8 cellular contexts compared by ENCODE assay signal in genomic region chr22:50243704-50244419, GRCh38. TPM values are rescaled to one million over a fixed set of nuclear protein-coding genes. Genes with fewer than 3 reads are reported as not detected.
A peak's percentile ranks its signal among the peaks of the same experiment; 100 is the strongest.
DNase-seq lines count a peak whose midpoint lies in the region; ATAC-seq and TF ChIP-seq lines count a peak whose summit lies in the region.

No MANE protein-coding gene starts in this region.

- peak overlapping the region; percentile 98 for H3K4me3 ChIP-seq in AG04450 (ENCODE audit: low read depth, low read length)
- H3K4me3 ChIP-seq in HFF-Myc (replicated peaks; ENCODE audit: low read depth, low read length) = peak overlapping the region; percentile 95
- peak overlapping the region; percentile 76 to 93 for H3K4me3 ChIP-seq in left lung
- H3K4me3 ChIP-seq in transverse colon = peak overlapping the region; percentile 66 to 92 (median 89)

- H3K27me3 Mint-ChIP-seq in activated naive CD8-positive, alpha-beta T cell treated with anti-CD3 and anti-CD28 coated beads, Interleukin-2, amount 50 U/mL, for 24 hours = no peaks in the 10 kb centered on the region

- 4% methylated on average over 27 of the region's 27 CpGs; no CpG with 5 or more reads in 1 of the 2 donors for WGBS in transverse colon (ENCODE audit: low coverage in 1 of 2), 2 donors

- CTCF ChIA-PET in AG04450 (lab: Charles Lee) = interaction anchor here (1.0 to 2.6 kb wide), 4 partner anchors 24 to 122 kb away, joined by 3 to 14 read pairs (median 8); no protein-coding TSS in a partner anchor

- intact Hi-C loops in left lung (cut with DNase I) (no loop called here), transverse colon (cut with DNase I; ENCODE audit: low total_unique reads) (no loop called here)

- H3K36me3 ChIP-seq in left lung (peaks cover 0 to 41% of the 10 kb centered on the region in 2 donors), transverse colon (no peaks in the 10 kb centered on the region)

- H3K27ac Mint-ChIP-seq in activated naive CD8-positive, alpha-beta T cell treated with anti-CD3 and anti-CD28 coated beads, Interleukin-2, amount 50 U/mL, for 24 hours = peak overlapping the region; percentile 100

- ATAC-seq in activated naive CD8-positive, alpha-beta T cell treated with anti-CD3 and anti-CD28 coated beads, Interleukin-2, amount 50 U/mL, for 24 hours = no peak
- ATAC-seq in left lung = no peak

- no peak for DNase-seq in AG04450 (ENCODE audit: low read depth, low spot score)
- DNase-seq in HFF-Myc (ENCODE audit: extremely low read depth, low read depth) = no peak
- DNase-seq in activated naive CD8-positive, alpha-beta T cell treated with anti-CD3 and anti-CD28 coated beads, Interleukin-2, amount 50 U/mL, for 24 hours = no peak
- DNase-seq in left lung = no peak
- no peak for DNase-seq in transverse colon
- no peak for DNase-seq in putamen (ENCODE audit: low spot score)
- DNase-seq in dedifferentiated amniotic fluid mesenchymal stem cell (ENCODE audit: extremely low spot score) = no peak
- no peak for DNase-seq in DMS79 (lab: John Stamatoyannopoulos, UW)

- peaks cover 27 to 70% of the 10 kb centered on the region in 2 donors for H3K4me1 ChIP-seq in left lung
- H3K4me1 ChIP-seq in transverse colon = peaks cover 34 to 56% (median 43%) of the 10 kb centered on the region in 4 donors

- H3K27ac ChIP-seq in AG04450 (ENCODE audit: low read depth, low read length) (peak overlapping the region; percentile 77), left lung (peak overlapping the region; percentile 82 to 90), transverse colon (peak overlapping the region; percentile 93 to 95 (median 94))

- no peaks in the 10 kb centered on the region for H3K9me3 Mint-ChIP-seq in activated naive CD8-positive, alpha-beta T cell treated with anti-CD3 and anti-CD28 coated beads, Interleukin-2, amount 50 U/mL, for 24 hours

- peaks cover 33% of the 10 kb centered on the region for H3K4me1 Mint-ChIP-seq in activated naive CD8-positive, alpha-beta T cell treated with anti-CD3 and anti-CD28 coated beads, Interleukin-2, amount 50 U/mL, for 24 hours

- peaks cover 6% of the 10 kb centered on the region for H3K36me3 Mint-ChIP-seq in activated naive CD8-positive, alpha-beta T cell treated with anti-CD3 and anti-CD28 coated beads, Interleukin-2, amount 50 U/mL, for 24 hours (ENCODE audit: low read depth)

- TF ChIP-seq CTCF in AG04450 (IDR thresholded peaks at IDR 0.05; ENCODE audit: low read depth, low read length) (no peak), HFF-Myc (IDR thresholded peaks at IDR 0.05; ENCODE audit: low read depth, low read length, missing control alignments) (no peak), left lung (IDR thresholded peaks at IDR 0.05) (no peak), transverse colon (IDR thresholded peaks at IDR 0.05) (no peak)

- H3K27me3 ChIP-seq in AG04450 (ENCODE audit: control insufficient read depth, insufficient read depth, low read length) (no peaks in the 10 kb centered on the region), left lung (no peaks in the 10 kb centered on the region), transverse colon (no peaks in the 10 kb centered on the region)

- in situ Hi-C loops in transverse colon (cut with MboI; ENCODE audit: low pct_ligation_motif_present in 1 of 4, low pct_unique_long_range_greater_than_20kb in 1 of 4, low sequenced_read_pairs in 3 of 4) = no loop called here

- POLR2A ChIA-PET in AG04450 (lab: Yijun Ruan, JAX) = interaction anchor here (1.0 kb wide), 1 partner anchor 19 kb away, joined by 3 read pairs; no protein-coding TSS in a partner anchor

- TF ChIP-seq EP300 in transverse colon (IDR thresholded peaks at IDR 0.05; ENCODE audit: low read depth) = no peak

- H3K4me3 Mint-ChIP-seq in activated naive CD8-positive, alpha-beta T cell treated with anti-CD3 and anti-CD28 coated beads, Interleukin-2, amount 50 U/mL, for 24 hours = peak overlapping the region; percentile 99

- peaks cover 4% of the 10 kb centered on the region; the same call in 1 of the 2 replicates for H3K9me3 ChIP-seq in AG04450 (ENCODE audit: control insufficient read depth, insufficient read depth, low read length)
- H3K9me3 ChIP-seq in left lung = no peaks in the 10 kb centered on the region
- H3K9me3 ChIP-seq in transverse colon = no peaks in the 10 kb centered on the region

- no peak for TF ChIP-seq POLR2A in transverse colon (IDR thresholded peaks at IDR 0.05)

RNA-seq across cellular contexts. Expression of gene TUBGCP6, which starts 1.0 kb away (rescaled TPM):
- polyA plus RNA-seq in AG04450 (2011; rRNA removed) = 8.5 and 10.8 TPM in 2 replicates
- 11.9 and 12.7 TPM in 2 replicates for polyA minus RNA-seq in AG04450 (2011; rRNA and poly(A)+ RNA removed)
- 10 to 100 TPM; 40.8 to 41.3 TPM for total RNA-seq in left lung
- total RNA-seq in transverse colon = 100 to 1,000 TPM in 1 of 4 donors, 10 to 100 TPM in 3; 43.8 to 110 (median 73.1) TPM

RNA-seq across cellular contexts. Expression of gene HDAC10, which starts 7.2 kb away (rescaled TPM):
- polyA plus RNA-seq in AG04450 (2011; rRNA removed) = 7.0 and 9.9 TPM in 2 replicates
- polyA minus RNA-seq in AG04450 (2011; rRNA and poly(A)+ RNA removed) = 7.4 and 9.7 TPM in 2 replicates
- total RNA-seq in left lung = 10 to 100 TPM; 39.1 to 42.2 TPM
- 100 to 1,000 TPM in 2 of 4 donors, 10 to 100 TPM in 2; 66.8 to 618 (median 142) TPM for total RNA-seq in transverse colon

RNA-seq across cellular contexts. Expression of gene MAPK12, which starts 17.6 kb away (rescaled TPM):
- 26.6 and 33.7 TPM in 2 replicates for polyA plus RNA-seq in AG04450 (2011; rRNA removed)
- polyA minus RNA-seq in AG04450 (2011; rRNA and poly(A)+ RNA removed) = 32.0 and 45.4 TPM in 2 replicates
- total RNA-seq in left lung = 10 to 100 TPM; 11.6 to 14.6 TPM
- total RNA-seq in transverse colon = 1 to 10 TPM; 1.1 to 9.4 (median 3.3) TPM

RNA-seq across cellular contexts. Expression of gene MAPK11, which starts 26.3 kb away (rescaled TPM):
- polyA plus RNA-seq in AG04450 (2011; rRNA removed) = 6.7 and 9.6 TPM in 2 replicates
- polyA minus RNA-seq in AG04450 (2011; rRNA and poly(A)+ RNA removed) = 8.1 and 11.6 TPM in 2 replicates
- total RNA-seq in left lung (10 to 100 TPM; 10.3 to 15.1 TPM), transverse colon (1 to 10 TPM; 1.6 to 6.4 (median 2.7) TPM)

RNA-seq across cellular contexts. Expression of gene SELENOO, which starts 43.1 kb away (rescaled TPM):
- polyA plus RNA-seq in AG04450 (2011; rRNA removed) = 6.8 and 9.4 TPM in 2 replicates
- 3.4 and 4.9 TPM in 2 replicates for polyA minus RNA-seq in AG04450 (2011; rRNA and poly(A)+ RNA removed)
- total RNA-seq in left lung = 10 to 100 TPM; 19.5 to 22.0 TPM
- total RNA-seq in transverse colon = 10 to 100 TPM; 27.3 to 91.3 (median 35.1) TPM
